In genomic region chr13:31322702-31323101, GRCh38 we compare ENCODE assay signal across 17 cellular contexts.
DNase-seq lines count a peak whose midpoint lies in the region; FAIRE-seq and TF ChIP-seq lines count a peak whose summit lies in the region.
"Had no signal": no experiment of that assay in that cellular context is flagged by ENCODE, and none has a peak within 500 bp of the region (broad histone marks: within the 10 kb centered on the region; RNA-seq: fewer than 3 reads in every experiment).

No MANE protein-coding gene starts in this region.

- no peak overlapping the region for H4K8ac ChIP-seq in neuronal stem cell (ENCODE audit: low read depth, low read length)

- H3K18ac ChIP-seq in neuronal stem cell (ENCODE audit: low read length), result no peak overlapping the region

- H3K27ac ChIP-seq in HUES48 (ENCODE audit: low read depth, low read length), result peak overlapping the region; percentile 18
- peak overlapping the region; percentile 98 for H3K27ac ChIP-seq in SU-DHL-6 (ENCODE audit: low read depth, low read length)
- H3K27ac ChIP-seq in neuronal stem cell (replicated peaks; ENCODE audit: low read length), result peak overlapping the region; percentile 26
- no peak overlapping the region for H3K27ac ChIP-seq in colonic mucosa
- H3K27ac ChIP-seq: BLaER1 treated with 17β-estradiol and CSF1 and Interleukin-3, amounts not matched to agents 10 nM and 100 nM had no signal

- H4K91ac ChIP-seq in neuronal stem cell (ENCODE audit: low read depth, low read length, poor library complexity), result no peak overlapping the region

- no peaks in the 10 kb centered on the region for H4K20me1 ChIP-seq in SU-DHL-6 (ENCODE audit: low read depth, low read length)
- H4K20me1 ChIP-seq: BLaER1 treated with 17β-estradiol and CSF1 and Interleukin-3, amounts not matched to agents 10 nM and 100 nM had no signal

- H2AFZ ChIP-seq in SU-DHL-6 (ENCODE audit: low read depth, low read length, severe bottlenecking) (peak overlapping the region; percentile 72), neuronal stem cell (ENCODE audit: low read length) (peak overlapping the region; percentile 13)
- H2AFZ ChIP-seq: GM23338 had no signal

- H3K9me3 ChIP-seq in HUES48 (ENCODE audit: control insufficient read depth, insufficient read depth, low read length) (0 out of 2 replicates have a peak, but pooled peaks cover 3% of the 10 kb centered on the region), SU-DHL-6 (ENCODE audit: insufficient read depth, low read length) (no peaks in the 10 kb centered on the region), neuronal stem cell (replicated peaks in 1 of 2; ENCODE audit: control insufficient read depth in 2 of 2, insufficient read depth in 1 of 2, low read depth in 1 of 2, low read length in 2 of 2) (peaks cover 2 to 21% of the 10 kb centered on the region in 2 donors), colonic mucosa (no peaks in the 10 kb centered on the region)

- no peak overlapping the region for H3K4me3 Mint-ChIP-seq in T-helper 2 cell treated with Interferon-gamma antibody and Interleukin-4, amounts not matched to agents 5 μg/mL and 100 μg/mL, for 36 hours
- H3K4me3 Mint-ChIP-seq: CD4-positive, CD25-positive, alpha-beta regulatory T cell; GM23338 had no signal

- H3K9me2 ChIP-seq in SU-DHL-6 (replicated peaks; ENCODE audit: insufficient read depth, low read length), result no peaks in the 10 kb centered on the region

- no peaks in the 10 kb centered on the region for H3K4me1 Mint-ChIP-seq in T-helper 2 cell treated with Interferon-gamma antibody and Interleukin-4, amounts not matched to agents 5 μg/mL and 100 μg/mL, for 36 hours (ENCODE audit: low read depth)
- H3K4me1 Mint-ChIP-seq: CD4-positive, CD25-positive, alpha-beta regulatory T cell had no signal

- peaks cover 37% of the 10 kb centered on the region for H3F3A ChIP-seq in SU-DHL-6 (ENCODE audit: insufficient read depth)

- H3K79me1 ChIP-seq in neuronal stem cell (ENCODE audit: low read depth, low read length), result no peaks in the 10 kb centered on the region

- no peaks in the 10 kb centered on the region for H3K27me3 ChIP-seq in HUES48 (ENCODE audit: control insufficient read depth, insufficient read depth, low read length)
- H3K27me3 ChIP-seq in SU-DHL-6 (ENCODE audit: low read length), result no peaks in the 10 kb centered on the region
- no peaks in the 10 kb centered on the region for H3K27me3 ChIP-seq in neuronal stem cell (ENCODE audit: control insufficient read depth in 3 of 3, insufficient read depth in 3 of 3, low read depth in 1 of 3, low read length in 3 of 3)
- H3K27me3 ChIP-seq in colonic mucosa, result no peaks in the 10 kb centered on the region
- H3K27me3 ChIP-seq: BLaER1 treated with 17β-estradiol and CSF1 and Interleukin-3, amounts not matched to agents 10 nM and 100 nM had no signal

- no peak overlapping the region for H3K9ac ChIP-seq in HUES48 (ENCODE audit: low read depth, low read length)
- H3K9ac ChIP-seq in SU-DHL-6 (ENCODE audit: low read length), result peak overlapping the region; percentile 50
- H3K9ac ChIP-seq in neuronal stem cell (ENCODE audit: low read depth, low read length, poor library complexity), result no peak overlapping the region
- H3K9ac ChIP-seq in colonic mucosa (ENCODE audit: low read depth in 2 of 2, low read length in 2 of 2), result no peak overlapping the region
- H3K9ac ChIP-seq: BLaER1 treated with 17β-estradiol and CSF1 and Interleukin-3, amounts not matched to agents 10 nM and 100 nM had no signal

- no peak overlapping the region for H3K4ac ChIP-seq in neuronal stem cell (ENCODE audit: low read length)

- no peak overlapping the region for H3K27ac Mint-ChIP-seq in T-helper 2 cell treated with Interferon-gamma antibody and Interleukin-4, amounts not matched to agents 5 μg/mL and 100 μg/mL, for 36 hours
- H3K27ac Mint-ChIP-seq: CD4-positive, CD25-positive, alpha-beta regulatory T cell; GM23338 had no signal

- no peak overlapping the region for H2BK15ac ChIP-seq in neuronal stem cell (ENCODE audit: low read length)

- intact Hi-C loops in colonic mucosa (cut with DNase I), result no loop called here

- 0 out of 2 replicates have a peak, but pooled peaks cover 4% of the 10 kb centered on the region for H3K4me1 ChIP-seq in HUES48 (ENCODE audit: control insufficient read depth, insufficient read depth, low read length)
- peaks cover 3 to 18% of the 10 kb centered on the region in 2 donors for H3K4me1 ChIP-seq in neuronal stem cell (ENCODE audit: control insufficient read depth in 2 of 2, insufficient read depth in 1 of 2, low read depth in 1 of 2, low read length in 2 of 2)
- H3K4me1 ChIP-seq in colonic mucosa, result no peaks in the 10 kb centered on the region
- H3K4me1 ChIP-seq: BLaER1 treated with 17β-estradiol and CSF1 and Interleukin-3, amounts not matched to agents 10 nM and 100 nM had no signal

- no peak overlapping the region for H2BK12ac ChIP-seq in neuronal stem cell (ENCODE audit: low read length)

- no peak overlapping the region for H3K14ac ChIP-seq in neuronal stem cell (ENCODE audit: low read length)

- FAIRE-seq in GM19239 (lab: Jason Lieb, UNC), result no peak
- FAIRE-seq: G401.6, GM12891 had no signal

- H3K9me3 Mint-ChIP-seq in T-helper 2 cell treated with Interferon-gamma antibody and Interleukin-4, amounts not matched to agents 5 μg/mL and 100 μg/mL, for 36 hours, result no peaks in the 10 kb centered on the region

- no peak overlapping the region for H2BK120ac ChIP-seq in neuronal stem cell (ENCODE audit: low read depth, low read length)

- no peak overlapping the region for H2AK5ac ChIP-seq in neuronal stem cell (ENCODE audit: low read depth, low read length)

- no peaks in the 10 kb centered on the region for H3K79me2 ChIP-seq in SU-DHL-6 (ENCODE audit: insufficient read depth, low read length)

- TF ChIP-seq CTCF in SU-DHL-6 (IDR thresholded peaks at IDR 0.05; ENCODE audit: insufficient read depth, low read length, poor library complexity, severe bottlenecking) (no peak), colonic mucosa (IDR thresholded peaks at IDR 0.05) (no peak)

- H3K36me3 Mint-ChIP-seq in T-helper 2 cell treated with Interferon-gamma antibody and Interleukin-4, amounts not matched to agents 5 μg/mL and 100 μg/mL, for 36 hours (ENCODE audit: low read depth), result no peaks in the 10 kb centered on the region

- H3K36me3 ChIP-seq in HUES48 (ENCODE audit: control insufficient read depth, insufficient read depth, low read length), result 0 out of 2 replicates have a peak, but pooled peaks cover 3% of the 10 kb centered on the region
- no peaks in the 10 kb centered on the region for H3K36me3 ChIP-seq in SU-DHL-6 (ENCODE audit: low read length)
- peaks cover 2 to 27% of the 10 kb centered on the region in 2 donors for H3K36me3 ChIP-seq in neuronal stem cell (replicated peaks in 1 of 2; ENCODE audit: control insufficient read depth in 2 of 2, insufficient read depth in 2 of 2, low read length in 2 of 2)
- no peaks in the 10 kb centered on the region for H3K36me3 ChIP-seq in colonic mucosa

- no CpG with 5 or more reads among the region's 4 CpGs for WGBS in neuronal stem cell (ENCODE audit: extremely low coverage in 2 of 2, insufficient read length in 2 of 2, insufficient replicate concordance in 1 of 2), 2 donors

- peak overlapping the region; percentile 85 for H3K4me2 ChIP-seq in SU-DHL-6 (ENCODE audit: low read depth, low read length, poor library complexity, severe bottlenecking)
- no peak overlapping the region for H3K4me2 ChIP-seq in neuronal stem cell (ENCODE audit: insufficient read depth, low read length, poor library complexity, severe bottlenecking)
- H3K4me2 ChIP-seq: BLaER1 treated with 17β-estradiol and CSF1 and Interleukin-3, amounts not matched to agents 10 nM and 100 nM; GM23338 had no signal

- H3K4me3 ChIP-seq in HUES48 (ENCODE audit: low read depth, low read length), result no peak overlapping the region
- H3K4me3 ChIP-seq in SU-DHL-6 (ENCODE audit: insufficient read depth, low read length, poor library complexity, severe bottlenecking), result peak overlapping the region; percentile 27
- no peak overlapping the region for H3K4me3 ChIP-seq in neuronal stem cell (ENCODE audit: low read length in 2 of 2)
- no peak overlapping the region for H3K4me3 ChIP-seq in colonic mucosa
- H3K4me3 ChIP-seq: BLaER1 treated with 17β-estradiol and CSF1 and Interleukin-3, amounts not matched to agents 10 nM and 100 nM; GM23338 had no signal

- H2BK5ac ChIP-seq in neuronal stem cell (ENCODE audit: low read length), result no peak overlapping the region

- H3K27me3 Mint-ChIP-seq in T-helper 2 cell treated with Interferon-gamma antibody and Interleukin-4, amounts not matched to agents 5 μg/mL and 100 μg/mL, for 36 hours (ENCODE audit: low read depth), result no peaks in the 10 kb centered on the region
- H3K27me3 Mint-ChIP-seq: CD4-positive, CD25-positive, alpha-beta regulatory T cell had no signal

- DNase-seq in islet precursor cell (peak; percentile 53), neuronal stem cell (ENCODE audit: low spot score) (no peak), GM19239 (ENCODE audit: insufficient read length, low spot score) (no peak), colonic mucosa (no peak), COLO829 (ENCODE audit: low spot score) (no peak)
- no peak for DNase-seq in T-helper 2 cell treated with Interferon-gamma antibody and Interleukin-4, amounts not matched to agents 5 μg/mL and 100 μg/mL, for 36 hours (ENCODE audit: low spot score)
- DNase-seq: ACHN; CD4-positive, CD25-positive, alpha-beta regulatory T cell; DMS79; EL; H7 had no signal

- H3K23ac ChIP-seq in neuronal stem cell (ENCODE audit: low read depth, low read length, poor library complexity), result no peak overlapping the region
